Comparison of ENCODE assay signal across 27 cellular contexts in the genomic region with DNA sequence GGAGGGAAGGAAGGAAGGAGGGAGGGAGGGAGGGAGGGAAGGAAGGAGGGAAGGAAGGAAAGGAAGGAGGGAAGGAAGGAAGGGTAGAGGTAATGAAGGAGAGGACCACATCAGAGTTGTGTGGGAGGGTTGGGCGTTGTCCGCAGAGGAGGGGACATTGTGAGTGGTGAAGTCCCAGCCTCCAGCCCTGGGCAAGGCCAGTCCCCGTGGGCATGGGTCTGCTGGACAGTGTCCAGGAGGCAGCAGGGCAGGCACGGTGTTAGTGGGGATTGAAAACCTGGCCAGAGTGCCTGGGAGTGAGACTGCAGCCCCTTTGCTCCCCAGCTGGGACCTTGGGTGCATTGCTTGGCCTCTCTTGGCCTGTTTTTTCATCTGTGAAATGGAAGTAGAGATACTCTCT.
"Had no signal": no experiment of that assay in that cellular context is flagged by ENCODE, and none has a peak within 500 bp of the region (broad histone marks: within the 10 kb centered on the region; RNA-seq: fewer than 3 reads in every experiment).

No MANE protein-coding gene starts in this region.

- H3K27ac Mint-ChIP-seq: activated CD8-positive, alpha-beta T cell treated with anti-CD3 and anti-CD28 coated beads, Interleukin-2, amount 10 ng/mL, durations not matched to agents 7 days and 5 days; activated naive CD4-positive, alpha-beta T cell treated with anti-CD3 and anti-CD28 coated beads, Interleukin-2, amount 50 U/mL, for 24 hours; activated T-cell treated with anti-CD3 and anti-CD28 coated beads, Interleukin-2, amount 50 U/mL, for 72 hours; activated T-helper 2 cell treated with anti-CD3 and anti-CD28 coated beads, Interferon-gamma antibody, Interleukin-2, Interleukin-4, amounts not matched to agents 10 μg/mL and 5 μg/mL and 100 μg/mL, durations not matched to agents 14 hours and 24 hours and 36 hours; IgD-negative memory B cell; T-cell had no signal

- H3K4me1 ChIP-seq: breast epithelium had no signal

- H3K4me3 Mint-ChIP-seq: activated CD8-positive, alpha-beta T cell treated with anti-CD3 and anti-CD28 coated beads, Interleukin-2, amount 10 ng/mL, durations not matched to agents 7 days and 5 days; activated naive CD4-positive, alpha-beta T cell treated with anti-CD3 and anti-CD28 coated beads, Interleukin-2, amount 50 U/mL, for 24 hours; activated T-cell treated with anti-CD3 and anti-CD28 coated beads, Interleukin-2, amount 50 U/mL, for 72 hours; IgD-negative memory B cell; T-cell had no signal

- H3K36me3 ChIP-seq: breast epithelium had no signal

- H3K36me3 Mint-ChIP-seq: activated naive CD4-positive, alpha-beta T cell treated with anti-CD3 and anti-CD28 coated beads, Interleukin-2, amount 50 U/mL, for 24 hours; T-cell had no signal

- H3K9me3 ChIP-seq: breast epithelium had no signal

- H3K4me3 ChIP-seq: breast epithelium, SK-N-MC had no signal

- H3K27me3 Mint-ChIP-seq: activated naive CD4-positive, alpha-beta T cell treated with anti-CD3 and anti-CD28 coated beads, Interleukin-2, amount 50 U/mL, for 24 hours; IgD-negative memory B cell had no signal

- ATAC-seq: activated CD8-positive, alpha-beta T cell treated with anti-CD3 and anti-CD28 coated beads, Interleukin-2, amount 10 ng/mL, durations not matched to agents 7 days and 5 days; activated T-cell treated with anti-CD3 and anti-CD28 coated beads, Interleukin-2, amount 50 U/mL, for 72 hours; Panc1; Right ventricle myocardium inferior; T-cell had no signal

- DNase-seq: activated CD4-positive, CD25-positive, alpha-beta regulatory T cell; activated CD8-positive, alpha-beta T cell treated with anti-CD3 and anti-CD28 coated beads, Interleukin-2, amount 10 ng/mL, durations not matched to agents 7 days and 5 days; activated naive CD4-positive, alpha-beta T cell; activated T-cell treated with anti-CD3 and anti-CD28 coated beads, Interleukin-2, amount 50 U/mL, for 72 hours; aorta; central memory CD4-positive, alpha-beta T cell; KG1; NCI-H1092 treated with DMSO at 0.1 percent for 48 hours; NCI-H1417 treated with DMSO at 0.1 percent for 48 hours; NCI-H1694 treated with DMSO at 0.1 percent for 48 hours; NCI-H2029 treated with DMSO at 0.1 percent for 48 hours; NCI-H510A treated with DMSO at 0.1 percent for 48 hours; NCI-H69; NK-92 treated with Interleukin-12 subunit alpha and Interleukin-12 subunit beta, amount 100 ng/mL, for 24 hours; OCI-M1; RPMI8226; T-cell; T-helper 2 cell; T1000 had no signal

- H3K27ac ChIP-seq: breast epithelium, SK-N-MC, VCaP had no signal

- H3K4me1 Mint-ChIP-seq: activated naive CD4-positive, alpha-beta T cell treated with anti-CD3 and anti-CD28 coated beads, Interleukin-2, amount 50 U/mL, for 24 hours; T-cell had no signal

- H3K9me3 Mint-ChIP-seq: activated naive CD4-positive, alpha-beta T cell treated with anti-CD3 and anti-CD28 coated beads, Interleukin-2, amount 50 U/mL, for 24 hours; activated T-cell treated with anti-CD3 and anti-CD28 coated beads, Interleukin-2, amount 50 U/mL, for 72 hours; activated T-helper 2 cell treated with anti-CD3 and anti-CD28 coated beads, Interferon-gamma antibody, Interleukin-2, Interleukin-4, amounts not matched to agents 10 μg/mL and 5 μg/mL and 100 μg/mL, durations not matched to agents 14 hours and 24 hours and 36 hours; IgD-negative memory B cell; T-cell had no signal
